Comparison of ENCODE assay signal across 33 cellular contexts in the genomic region with DNA sequence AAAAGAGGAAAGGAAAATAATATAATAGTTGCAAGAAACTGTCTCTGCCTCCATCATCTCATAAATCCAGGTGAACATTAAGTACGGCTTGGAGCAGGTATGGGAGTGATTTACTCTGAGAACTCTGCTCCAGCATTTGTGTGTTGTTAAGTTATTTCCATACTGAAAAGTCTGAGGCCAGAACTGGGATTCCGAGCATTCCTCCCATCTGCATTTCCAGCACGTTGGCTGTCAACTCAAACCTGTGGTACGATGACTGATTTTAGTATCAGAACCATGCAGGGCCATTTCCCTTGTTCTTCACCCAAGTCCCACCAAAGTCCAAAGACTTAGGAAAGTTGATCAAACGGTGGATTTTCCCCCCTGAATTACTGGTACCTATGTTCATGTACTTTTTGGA.
"Had no signal": no experiment of that assay in that cellular context is flagged by ENCODE, and none has a peak within 500 bp of the region (broad histone marks: within the 10 kb centered on the region; RNA-seq: fewer than 3 reads in every experiment).

No MANE protein-coding gene starts in this region.

- H3K27ac Mint-ChIP-seq: activated B cell treated with CpG ODN at 0.5 μM for 24 hours; activated CD4-positive, alpha-beta T cell treated with anti-CD3 and anti-CD28 coated beads, Interleukin-2, amount 10 ng/mL, durations not matched to agents 24 days and 14 days; activated CD8-positive, alpha-beta memory T cell treated with anti-CD3 and anti-CD28 coated beads, Interleukin-2, amount 10 ng/mL, durations not matched to agents 7 days and 5 days; activated naive CD4-positive, alpha-beta T cell treated with anti-CD3 and anti-CD28 coated beads, Interleukin-2, amount 50 U/mL, for 24 hours; activated T-cell treated with anti-CD3 and anti-CD28 coated beads, Interleukin-2, amount 50 U/mL, for 24 hours; activated T-helper 1 cell treated with anti-CD3 and anti-CD28 coated beads, Interleukin-12 subunit alpha, Interleukin-12 subunit beta, Interleukin-2, Interleukin-4 antibody, amounts not matched to agents 30 ng/mL and 10 ng/mL and 1 ng/mL, durations not matched to agents 14 hours and 24 hours and 36 hours; T-helper 2 cell treated with Interferon-gamma antibody and Interleukin-4, amounts not matched to agents 5 μg/mL and 100 μg/mL, for 36 hours had no signal

- DNase-seq: activated B cell treated with CpG ODN at 0.5 μM for 24 hours; activated CD4-positive, alpha-beta T cell treated with anti-CD3 and anti-CD28 coated beads for 1 hour; activated CD4-positive, alpha-beta T cell treated with anti-CD3 and anti-CD28 coated beads, Interleukin-2, amount 10 ng/mL, durations not matched to agents 24 days and 14 days; activated CD4-positive, alpha-beta T cell treated with anti-CD3 and anti-CD28 coated beads, Interleukin-2, amount 50 U/mL, for 48 hours; activated CD8-positive, alpha-beta memory T cell treated with anti-CD3 and anti-CD28 coated beads, Interleukin-2, amount 10 ng/mL, durations not matched to agents 7 days and 5 days; activated effector memory CD4-positive, alpha-beta T cell treated with Interleukin-2 at 50 U/mL for 16 hours; activated naive CD4-positive, alpha-beta T cell; activated T-cell treated with anti-CD3 and anti-CD28 coated beads, Interleukin-2, amount 50 U/mL, for 24 hours; aorta; MG63; MV-4-11; NCI-H1092 treated with DMSO at 0.1 percent for 48 hours; NCI-H1417 treated with DMSO at 0.1 percent for 48 hours; NCI-H1694; NCI-H2029; NCI-H2107; NCI-H2171 treated with DMSO at 0.1 percent for 48 hours; NCI-H345; NCI-H510A; NCI-H526 treated with DMSO at 0.1 percent for 48 hours; NK-92 treated with Interleukin-12 subunit alpha and Interleukin-12 subunit beta, amount 100 ng/mL, for 24 hours; Peyer's patch; Right ventricle myocardium superior; SW 1271 had no signal

- H3K4me1 Mint-ChIP-seq: activated B cell treated with CpG ODN at 0.5 μM for 24 hours; activated CD4-positive, alpha-beta T cell treated with anti-CD3 and anti-CD28 coated beads, Interleukin-2, amount 10 ng/mL, durations not matched to agents 24 days and 14 days; activated CD8-positive, alpha-beta memory T cell treated with anti-CD3 and anti-CD28 coated beads, Interleukin-2, amount 10 ng/mL, durations not matched to agents 7 days and 5 days; activated naive CD4-positive, alpha-beta T cell treated with anti-CD3 and anti-CD28 coated beads, Interleukin-2, amount 50 U/mL, for 24 hours had no signal

- ATAC-seq: activated CD8-positive, alpha-beta memory T cell treated with anti-CD3 and anti-CD28 coated beads, Interleukin-2, amount 10 ng/mL, durations not matched to agents 7 days and 5 days; SK-N-SH treated with all-trans-retinoic acid at 6 μM for 48 hours had no signal

- H3K36me3 Mint-ChIP-seq: activated CD8-positive, alpha-beta memory T cell treated with anti-CD3 and anti-CD28 coated beads, Interleukin-2, amount 10 ng/mL, durations not matched to agents 7 days and 5 days; activated naive CD4-positive, alpha-beta T cell treated with anti-CD3 and anti-CD28 coated beads, Interleukin-2, amount 50 U/mL, for 24 hours; brain had no signal

- H3K27me3 ChIP-seq: cardiac muscle cell, MG63, Peyer's patch had no signal

- H3K4me1 ChIP-seq: Peyer's patch, SJSA1 had no signal

- H3K9me3 Mint-ChIP-seq: activated B cell treated with CpG ODN at 0.5 μM for 24 hours; activated CD4-positive, alpha-beta T cell treated with anti-CD3 and anti-CD28 coated beads, Interleukin-2, amount 10 ng/mL, durations not matched to agents 24 days and 14 days; activated naive CD4-positive, alpha-beta T cell treated with anti-CD3 and anti-CD28 coated beads, Interleukin-2, amount 50 U/mL, for 24 hours; activated T-cell treated with anti-CD3 and anti-CD28 coated beads, Interleukin-2, amount 50 U/mL, for 24 hours; activated T-helper 1 cell treated with anti-CD3 and anti-CD28 coated beads, Interleukin-12 subunit alpha, Interleukin-12 subunit beta, Interleukin-2, Interleukin-4 antibody, amounts not matched to agents 30 ng/mL and 10 ng/mL and 1 ng/mL, durations not matched to agents 14 hours and 24 hours and 36 hours; brain; T-helper 2 cell treated with Interferon-gamma antibody and Interleukin-4, amounts not matched to agents 5 μg/mL and 100 μg/mL, for 36 hours had no signal

- H3K9me3 ChIP-seq: MG63, Peyer's patch, SJSA1 had no signal

- H3K4me3 ChIP-seq: cardiac muscle cell, MG63, Peyer's patch, SJSA1 had no signal

- H3K4me3 Mint-ChIP-seq: activated B cell treated with CpG ODN at 0.5 μM for 24 hours; activated CD4-positive, alpha-beta T cell treated with anti-CD3 and anti-CD28 coated beads, Interleukin-2, amount 10 ng/mL, durations not matched to agents 24 days and 14 days; activated CD8-positive, alpha-beta memory T cell treated with anti-CD3 and anti-CD28 coated beads, Interleukin-2, amount 10 ng/mL, durations not matched to agents 7 days and 5 days; activated naive CD4-positive, alpha-beta T cell treated with anti-CD3 and anti-CD28 coated beads, Interleukin-2, amount 50 U/mL, for 24 hours; activated T-cell treated with anti-CD3 and anti-CD28 coated beads, Interleukin-2, amount 50 U/mL, for 24 hours; activated T-helper 1 cell treated with anti-CD3 and anti-CD28 coated beads, Interleukin-12 subunit alpha, Interleukin-12 subunit beta, Interleukin-2, Interleukin-4 antibody, amounts not matched to agents 30 ng/mL and 10 ng/mL and 1 ng/mL, durations not matched to agents 14 hours and 24 hours and 36 hours; brain; T-helper 2 cell treated with Interferon-gamma antibody and Interleukin-4, amounts not matched to agents 5 μg/mL and 100 μg/mL, for 36 hours had no signal

- H3K4me2 ChIP-seq: KMS-11 had no signal

- H3K27ac ChIP-seq: cardiac muscle cell, KMS-11, Peyer's patch, RWPE1, SJSA1 had no signal

- H3K27me3 Mint-ChIP-seq: activated B cell treated with CpG ODN at 0.5 μM for 24 hours; activated CD4-positive, alpha-beta T cell treated with anti-CD3 and anti-CD28 coated beads, Interleukin-2, amount 10 ng/mL, durations not matched to agents 24 days and 14 days; activated CD8-positive, alpha-beta memory T cell treated with anti-CD3 and anti-CD28 coated beads, Interleukin-2, amount 10 ng/mL, durations not matched to agents 7 days and 5 days; brain had no signal

- H3K36me3 ChIP-seq: cardiac muscle cell, Peyer's patch, SJSA1 had no signal

- H3K9ac ChIP-seq: KMS-11 had no signal
